In the genomic region with DNA sequence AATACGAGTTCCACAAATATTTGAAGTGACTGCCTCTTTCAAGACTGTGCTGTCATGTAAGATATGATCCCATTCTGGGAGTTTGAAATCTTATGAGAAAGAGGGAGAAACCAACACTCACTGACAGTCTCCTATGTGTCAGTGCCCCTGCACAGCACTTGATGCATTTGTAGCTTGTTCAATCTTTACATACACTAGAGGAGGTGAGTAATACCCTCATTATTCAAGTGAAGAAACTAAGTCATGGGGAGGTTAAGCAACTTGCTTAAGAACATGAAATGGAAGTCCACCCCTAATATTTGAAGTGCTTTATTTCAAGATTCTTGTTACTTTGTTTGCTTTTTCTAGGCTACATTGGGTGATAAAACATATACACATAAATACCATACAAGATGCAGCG, we compare ENCODE assay signal across 1 cellular context.
TF ChIP-seq lines count a peak whose summit lies in the region.

No MANE protein-coding gene starts in this region.

TF ChIP-seq in HepG2, 621 proteins besides CTCF, POLR2A, EP300 and RAD21 (continued from another document):
- TF ChIP-seq, protein P1, sequence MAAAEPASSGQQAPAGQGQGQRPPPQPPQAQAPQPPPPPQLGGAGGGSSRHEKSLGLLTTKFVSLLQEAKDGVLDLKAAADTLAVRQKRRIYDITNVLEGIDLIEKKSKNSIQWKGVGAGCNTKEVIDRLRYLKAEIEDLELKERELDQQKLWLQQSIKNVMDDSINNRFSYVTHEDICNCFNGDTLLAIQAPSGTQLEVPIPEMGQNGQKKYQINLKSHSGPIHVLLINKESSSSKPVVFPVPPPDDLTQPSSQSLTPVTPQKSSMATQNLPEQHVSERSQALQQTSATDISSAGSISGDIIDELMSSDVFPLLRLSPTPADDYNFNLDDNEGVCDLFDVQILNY (CRISPR knock-in tag; conservative IDR thresholded peaks at IDR 0.05) = no peak
- TF ChIP-seq GTF3A (CRISPR knock-in tag; conservative IDR thresholded peaks at IDR 0.05) (no peak), HNRNPK (IDR thresholded peaks at IDR 0.05; ENCODE audit: low read depth, low read length, poor library complexity, severe bottlenecking) (no peak), SP4 (CRISPR knock-in tag; IDR thresholded peaks at IDR 0.05) (no peak), SP5 (CRISPR knock-in tag; IDR thresholded peaks at IDR 0.05; ENCODE audit: borderline replicate concordance, low read depth) (no peak), CBFB (CRISPR knock-in tag; IDR thresholded peaks at IDR 0.05) (no peak), AHR (CRISPR knock-in tag; IDR thresholded peaks at IDR 0.05) (no peak), POGZ (CRISPR knock-in tag; IDR thresholded peaks at IDR 0.05) (no peak), ESRRA (CRISPR knock-in tag; IDR thresholded peaks at IDR 0.05; ENCODE audit: low read depth) (no peak), NFRKB (IDR thresholded peaks at IDR 0.05) (no peak)
- TF ChIP-seq, protein P2, sequence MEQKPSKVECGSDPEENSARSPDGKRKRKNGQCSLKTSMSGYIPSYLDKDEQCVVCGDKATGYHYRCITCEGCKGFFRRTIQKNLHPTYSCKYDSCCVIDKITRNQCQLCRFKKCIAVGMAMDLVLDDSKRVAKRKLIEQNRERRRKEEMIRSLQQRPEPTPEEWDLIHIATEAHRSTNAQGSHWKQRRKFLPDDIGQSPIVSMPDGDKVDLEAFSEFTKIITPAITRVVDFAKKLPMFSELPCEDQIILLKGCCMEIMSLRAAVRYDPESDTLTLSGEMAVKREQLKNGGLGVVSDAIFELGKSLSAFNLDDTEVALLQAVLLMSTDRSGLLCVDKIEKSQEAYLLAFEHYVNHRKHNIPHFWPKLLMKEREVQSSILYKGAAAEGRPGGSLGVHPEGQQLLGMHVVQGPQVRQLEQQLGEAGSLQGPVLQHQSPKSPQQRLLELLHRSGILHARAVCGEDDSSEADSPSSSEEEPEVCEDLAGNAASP (CRISPR knock-in tag; IDR thresholded peaks at IDR 0.05; ENCODE audit: borderline replicate concordance) = no peak
